ENCODE assay signal across 8 cellular contexts in the genomic region with DNA sequence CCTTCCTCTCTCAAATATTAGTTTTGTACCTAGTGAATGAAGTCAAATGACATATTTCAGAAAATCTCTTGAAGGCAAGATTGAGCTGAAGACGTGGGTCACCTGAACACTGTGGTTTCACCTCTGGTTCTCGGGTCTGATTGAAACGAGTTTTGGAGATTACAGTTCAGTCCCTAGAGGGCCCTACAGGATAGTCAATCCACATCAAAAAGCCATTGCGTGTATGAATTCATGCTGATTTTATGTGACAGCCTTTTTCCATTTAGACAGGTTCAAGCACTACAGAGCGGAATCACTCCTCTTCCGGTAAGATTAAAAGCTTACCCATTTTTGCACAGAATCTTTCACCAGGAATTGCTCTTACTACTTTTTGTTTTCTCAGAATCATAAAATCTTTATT.
DNase-seq lines count a peak whose midpoint lies in the region; ATAC-seq and TF ChIP-seq lines count a peak whose summit lies in the region.

No MANE protein-coding gene starts in this region.

- no peaks in the 10 kb centered on the region for H3K9me3 ChIP-seq in A673 (ENCODE audit: low read depth, low read length, poor library complexity, severe bottlenecking)

- intact Hi-C loops in A673 (cut with micrococcal nuclease; ENCODE audit: unreplicated experiment) = no loop called here

- H3K4me1 ChIP-seq in A673 (ENCODE audit: insufficient read depth, low read length, poor library complexity, severe bottlenecking) = no peaks in the 10 kb centered on the region

- H3K4me3 ChIP-seq in A673 (ENCODE audit: low read depth, low read length, poor library complexity, severe bottlenecking) (no peak overlapping the region), GM06990 (replicated peaks; ENCODE audit: low read depth, low read length) (no peak overlapping the region), fibroblast of pulmonary artery (replicated peaks; ENCODE audit: low read depth, low read length) (no peak overlapping the region)

- TF ChIP-seq CTCF in A673 (conservative IDR thresholded peaks at IDR 0.05; ENCODE audit: low read depth, low read length) (peak; percentile 49; the same call in 1 of the 2 replicates), GM06990 (IDR thresholded peaks at IDR 0.05; ENCODE audit: insufficient read depth, low read length, poor library complexity, severe bottlenecking) (peak; percentile 10), fibroblast of pulmonary artery (IDR thresholded peaks at IDR 0.05; ENCODE audit: low read length, missing control alignments) (no peak)

- no TSS peak for BruUV-seq in A673 (replicated peaks; lab: Mats Ljungman, UMichigan)

- no peak for ATAC-seq in HG03439 (IDR thresholded peaks at IDR 0.05; ENCODE audit: unreplicated experiment)

- H3K36me3 ChIP-seq in A673 (ENCODE audit: insufficient read depth, low read length, poor library complexity, severe bottlenecking) (no peaks in the 10 kb centered on the region), GM06990 (ENCODE audit: control insufficient read depth, insufficient read depth, low read length) (no peaks in the 10 kb centered on the region)

- H3K27me3 ChIP-seq in A673 (replicated peaks; ENCODE audit: insufficient read depth, low read depth, low read length, poor library complexity) (peaks cover 52% of the 10 kb centered on the region), GM06990 (replicated peaks; ENCODE audit: control insufficient read depth, insufficient read depth, low read length) (peaks cover 1% of the 10 kb centered on the region; the same call in 1 of the 2 replicates)

- no peak overlapping the region for H3K27ac ChIP-seq in A673 (ENCODE audit: low read depth, low read length, poor library complexity, severe bottlenecking)

- peak; percentile 34 for DNase-seq in A673 (ENCODE audit: low spot score)
- no peak for DNase-seq in GM06990 (ENCODE audit: extremely low read depth, insufficient read length)
- DNase-seq in RPMI8226 = peak; percentile 7
- peak; percentile 29 for DNase-seq in fibroblast of pulmonary artery (ENCODE audit: low read depth)
- DNase-seq in NCI-H187 treated with DMSO at 0.1 percent for 48 hours (lab: John Stamatoyannopoulos, UW) = no peak
- no peak for DNase-seq in stimulated activated CD4-positive, alpha-beta T cell treated with anti-CD3 and anti-CD28 coated beads, Interleukin-12 subunit alpha, Interleukin-12 subunit beta, amount 100 ng/mL, for 4 hours
- DNase-seq in activated gamma-delta T cell (lab: John Stamatoyannopoulos, UW) = no peak

- POLR2A ChIA-PET in A673 (lab: Charles Lee; ENCODE audit: low non-redundant PET) = no interaction called here

- CTCF ChIA-PET in A673 (lab: Charles Lee) = interaction anchor here (1.5 kb wide), 1 partner anchor 86 kb away, joined by 3 read pairs; no protein-coding TSS in a partner anchor

Comparison
In these comparisons a context has a peak if more than half of its experiments do, and no peak if none do; other contexts are left out.
1. DNase-seq: peak in A673 (single experiment), RPMI8226 (single experiment) and fibroblast of pulmonary artery (single experiment); none in GM06990 (single experiment), NCI-H187 treated with DMSO at 0.1 percent for 48 hours (single experiment), stimulated activated CD4-positive, alpha-beta T cell treated with anti-CD3 and anti-CD28 coated beads, Interleukin-12 subunit alpha, Interleukin-12 subunit beta, amount 100 ng/mL, for 4 hours (single experiment) and activated gamma-delta T cell (single experiment).